In the genomic region with DNA sequence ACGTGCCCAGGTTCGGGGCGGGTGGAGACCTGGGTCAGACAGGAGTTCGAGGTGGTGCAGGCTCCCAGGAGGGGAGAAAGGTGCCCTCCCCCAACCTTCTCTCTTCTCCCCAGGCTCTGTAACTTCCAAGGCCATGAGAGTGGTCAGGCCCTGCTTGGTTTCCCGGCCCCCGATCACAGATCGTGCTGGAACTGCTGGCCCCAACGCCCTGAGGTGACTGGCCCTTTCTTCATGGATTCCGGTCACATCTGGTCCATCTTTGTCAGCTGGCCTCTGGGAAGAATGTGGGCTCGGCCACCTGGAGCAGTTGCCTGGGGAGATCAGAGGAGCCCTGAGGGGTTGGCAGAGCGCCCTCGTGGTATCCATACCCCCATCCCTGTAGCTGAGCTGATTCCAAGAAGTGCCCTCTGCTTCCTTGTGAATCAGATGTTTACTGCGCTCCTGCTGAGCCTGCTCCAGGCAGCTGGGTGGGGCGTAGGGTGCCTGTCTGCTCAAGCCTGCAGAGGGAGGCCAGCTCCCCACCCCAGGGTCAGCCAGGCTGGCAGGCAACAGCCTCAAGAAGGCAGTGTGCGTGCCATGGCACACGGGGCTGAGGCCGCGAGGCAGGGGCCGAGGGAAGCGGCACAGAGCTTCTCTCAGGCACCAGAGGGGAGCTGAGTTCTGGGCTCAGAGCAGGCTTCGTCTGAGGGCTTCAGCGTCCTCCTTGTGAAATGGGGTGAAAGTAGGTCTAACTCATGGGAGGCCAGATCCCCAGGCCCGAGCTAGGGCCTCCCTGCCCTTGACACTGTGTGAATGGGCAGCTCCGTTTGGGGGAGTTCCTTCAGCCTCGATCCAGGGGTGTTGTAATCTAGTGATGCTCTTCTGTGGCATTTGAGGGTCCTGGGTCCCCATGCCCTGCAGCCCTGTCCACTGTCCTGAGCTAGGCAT, we compare ENCODE assay signal across 8 cellular contexts. TPM values are rescaled to one million over a fixed set of nuclear protein-coding genes. Genes with fewer than 3 reads are reported as not detected.
DNase-seq lines count a peak whose midpoint lies in the region; ATAC-seq and TF ChIP-seq lines count a peak whose summit lies in the region.

No MANE protein-coding gene starts in this region.

- ATAC-seq in HG03039 (IDR thresholded peaks at IDR 0.05; ENCODE audit: unreplicated experiment): no peak

- no peaks in the 10 kb centered on the region for H3K9me3 ChIP-seq in duodenal mucosa (ENCODE audit: control insufficient read depth in 1 of 2, low read length in 2 of 2)

- H3K4me3 ChIP-seq in AG10803 (ENCODE audit: low read length): no peak overlapping the region
- peak overlapping the region in 1 of 2 donors; percentile 32 for H3K4me3 ChIP-seq in duodenal mucosa (ENCODE audit: low read depth in 1 of 2, low read length in 2 of 2)

- H3K27ac Mint-ChIP-seq in neural crest cell (ENCODE audit: unreplicated experiment): no peak overlapping the region

- H3K36me3 Mint-ChIP-seq in neural crest cell (ENCODE audit: low read depth): no peaks in the 10 kb centered on the region

- peak; percentile 83 for DNase-seq in AG10803 (ENCODE audit: low read depth)
- peak; percentile 97 for DNase-seq in M059J (ENCODE audit: low read depth)
- DNase-seq in neural crest cell (ENCODE audit: low read depth, low spot score): no peak
- no peak for DNase-seq in NCI-H2171 (lab: John Stamatoyannopoulos, UW)
- no peak for DNase-seq in D341Med (ENCODE audit: low spot score)
- DNase-seq in SK-N-DZ (ENCODE audit: low spot score): no peak

- no peaks in the 10 kb centered on the region for H3K9me3 Mint-ChIP-seq in neural crest cell

- peaks cover 17% of the 10 kb centered on the region for H3K4me1 Mint-ChIP-seq in neural crest cell

- no peaks in the 10 kb centered on the region for H3K36me3 ChIP-seq in duodenal mucosa (ENCODE audit: control insufficient read depth in 1 of 2, insufficient read depth in 2 of 2, low read length in 2 of 2)

- peaks cover 13% of the 10 kb centered on the region for H3K27me3 Mint-ChIP-seq in neural crest cell (ENCODE audit: low read depth)

- H3K27ac ChIP-seq in duodenal mucosa (ENCODE audit: low read depth, low read length): peak overlapping the region; percentile 53

- H3K27me3 ChIP-seq in duodenal mucosa (ENCODE audit: control insufficient read depth in 1 of 2, insufficient read depth in 2 of 2, low read length in 2 of 2): no peaks in the 10 kb centered on the region

- H3K4me1 ChIP-seq in duodenal mucosa (ENCODE audit: control insufficient read depth in 1 of 2, insufficient read depth in 2 of 2, low read length in 2 of 2): peaks cover 81 to 90% of the 10 kb centered on the region in 2 donors

- peak overlapping the region; percentile 7 to 8 for H3K9ac ChIP-seq in duodenal mucosa (ENCODE audit: low read depth in 1 of 2, low read length in 2 of 2)

- TF ChIP-seq CTCF in AG10803 (conservative IDR thresholded peaks at IDR 0.05; ENCODE audit: low read length): no peak
- no peak for TF ChIP-seq CTCF in neural crest cell (conservative IDR thresholded peaks at IDR 0.05)

- H3K4me3 Mint-ChIP-seq in neural crest cell: peak overlapping the region; percentile 27

RNA-seq across cellular contexts. Expression of a gene that starts 3.6 kb away (rescaled TPM):
- 18.7 and 28.7 TPM in 2 replicates for total RNA-seq in M059J (2014; rRNA removed; shearing (Covaris generic))
- total RNA-seq in neural crest cell: 34.8 and 39.1 TPM in 2 replicates
- 13.8 and 27.4 TPM in 2 replicates for polyA plus RNA-seq in SK-N-DZ (2014; cell fraction: cytosol; rRNA removed)
- 99.4 and 107 TPM in 2 replicates for polyA plus RNA-seq in SK-N-DZ (2014; cell fraction: nucleus; rRNA removed)

RNA-seq across cellular contexts. Expression of a gene that starts 40.4 kb away (rescaled TPM):
- total RNA-seq in M059J (2014; rRNA removed; shearing (Covaris generic)): 27.9 and 49.4 TPM in 2 replicates
- total RNA-seq in neural crest cell: 25.1 and 26.2 TPM in 2 replicates
- 19.7 and 22.6 TPM in 2 replicates for polyA plus RNA-seq in SK-N-DZ (2014; cell fraction: cytosol; rRNA removed)
- 59.4 and 67.8 TPM in 2 replicates for polyA plus RNA-seq in SK-N-DZ (2014; cell fraction: nucleus; rRNA removed)

RNA-seq across cellular contexts. Expression of a gene that starts 47.1 kb away (rescaled TPM):
- 143 and 193 TPM in 2 replicates for total RNA-seq in M059J (2014; rRNA removed; shearing (Covaris generic))
- 230 and 236 TPM in 2 replicates for total RNA-seq in neural crest cell
- polyA plus RNA-seq in SK-N-DZ (2014; cell fraction: cytosol; rRNA removed): 101 and 103 TPM in 2 replicates
- 125 and 189 TPM in 2 replicates for polyA plus RNA-seq in SK-N-DZ (2014; cell fraction: nucleus; rRNA removed)

Comparison
In these comparisons a context has a peak if more than half of its experiments do, and no peak if none do; other contexts are left out.
1. DNase-seq: peak in AG10803 (single experiment) and M059J (single experiment); none in neural crest cell (single experiment), NCI-H2171 (single experiment), D341Med (single experiment) and SK-N-DZ (single experiment).